In the genomic region with DNA sequence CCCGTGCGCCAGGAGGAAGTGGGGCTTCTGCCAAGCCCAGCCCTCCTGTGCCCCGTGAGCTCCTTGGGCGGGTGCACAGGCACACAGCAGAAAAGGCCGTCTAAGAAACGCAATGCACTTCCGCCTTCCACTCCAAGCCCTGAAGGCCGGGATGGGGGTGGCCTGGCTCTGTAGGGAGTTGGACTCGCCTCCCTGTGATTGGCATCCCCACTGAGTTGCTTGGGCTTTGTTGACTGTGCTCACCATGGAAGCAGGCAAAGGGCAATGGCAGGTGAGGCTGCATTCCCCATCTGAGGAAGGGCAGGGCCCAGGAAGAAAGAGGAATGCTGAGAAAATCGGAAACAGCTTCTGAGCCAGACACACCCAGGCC, we compare ENCODE assay signal across 9 cellular contexts.
DNase-seq lines count a peak whose midpoint lies in the region; ATAC-seq and TF ChIP-seq lines count a peak whose summit lies in the region.
"Had no signal": no experiment of that assay in that cellular context is flagged by ENCODE, and none has a peak within 500 bp of the region (broad histone marks: within the 10 kb centered on the region; RNA-seq: fewer than 3 reads in every experiment).

No MANE protein-coding gene starts in this region.

- H3K4me3 ChIP-seq in MM.1S (ENCODE audit: low read length) (peak overlapping the region; percentile 58), fibroblast of pulmonary artery (replicated peaks; ENCODE audit: low read depth, low read length) (no peak overlapping the region), WERI-Rb-1 (ENCODE audit: low read depth, low read length) (no peak overlapping the region)

- H3K4me1 ChIP-seq in MM.1S (ENCODE audit: low read length) = peaks cover 16% of the 10 kb centered on the region

- H3K27me3 ChIP-seq in MM.1S (replicated peaks; ENCODE audit: insufficient read depth, low read length) (no peaks in the 10 kb centered on the region), WERI-Rb-1 (ENCODE audit: insufficient read depth, low read depth, severe bottlenecking) (no peaks in the 10 kb centered on the region)

- H3K36me3 Mint-ChIP-seq in stimulated activated effector memory CD8-positive, alpha-beta T cell treated with anti-CD3 and anti-CD28 coated beads, Interleukin-12 subunit alpha, Interleukin-12 subunit beta, amount 100 ng/mL, for 72 hours = no peaks in the 10 kb centered on the region

- no peaks in the 10 kb centered on the region for H3K79me2 ChIP-seq in MM.1S (ENCODE audit: low read length)

- POLR2A ChIA-PET in GM10248 (lab: Yijun Ruan, JAX) = no interaction called here

- peak overlapping the region; percentile 80 for H2AFZ ChIP-seq in MM.1S (ENCODE audit: low read length)

- H3K4me3 Mint-ChIP-seq in stimulated activated effector memory CD8-positive, alpha-beta T cell treated with anti-CD3 and anti-CD28 coated beads, Interleukin-12 subunit alpha, Interleukin-12 subunit beta, amount 100 ng/mL, for 72 hours = peak overlapping the region; percentile 50

- no peaks in the 10 kb centered on the region for H3K9me3 Mint-ChIP-seq in stimulated activated effector memory CD8-positive, alpha-beta T cell treated with anti-CD3 and anti-CD28 coated beads, Interleukin-12 subunit alpha, Interleukin-12 subunit beta, amount 100 ng/mL, for 72 hours

- H3K9me2 ChIP-seq in MM.1S (replicated peaks; ENCODE audit: insufficient read depth, low read length) = no peaks in the 10 kb centered on the region

- H3K9me3 ChIP-seq in MM.1S (replicated peaks; ENCODE audit: insufficient read depth, low read length) (no peaks in the 10 kb centered on the region), WERI-Rb-1 (ENCODE audit: severe bottlenecking) (no peaks in the 10 kb centered on the region)

- TF ChIP-seq CTCF in MM.1S (IDR thresholded peaks at IDR 0.05; ENCODE audit: low read length) (no peak), fibroblast of pulmonary artery (IDR thresholded peaks at IDR 0.05; ENCODE audit: low read length, missing control alignments) (no peak), WERI-Rb-1 (IDR thresholded peaks at IDR 0.05; ENCODE audit: low read depth, low read length) (no peak), GM10248 (IDR thresholded peaks at IDR 0.05; ENCODE audit: control extremely low read depth, extremely low read depth, low read depth, missing control alignments) (no peak)

- peak overlapping the region; percentile 89 for H3K4me2 ChIP-seq in MM.1S (ENCODE audit: low read depth, low read length)

- CTCF ChIA-PET in GM10248 (lab: Yijun Ruan, JAX) = no interaction called here

- H4K20me1 ChIP-seq in MM.1S (ENCODE audit: insufficient read depth, low read length) = no peaks in the 10 kb centered on the region

- H3K27ac ChIP-seq in MM.1S (ENCODE audit: low read length) (peak overlapping the region; percentile 65; the same call in 1 of the 2 replicates), WERI-Rb-1 (no peak overlapping the region)

- no peak for ATAC-seq in stimulated activated effector memory CD8-positive, alpha-beta T cell treated with anti-CD3 and anti-CD28 coated beads, Interleukin-12 subunit alpha, Interleukin-12 subunit beta, amount 100 ng/mL, for 72 hours
- no peak for ATAC-seq in HG03457 (IDR thresholded peaks at IDR 0.05; ENCODE audit: unreplicated experiment)
- ATAC-seq in GM19351 (IDR thresholded peaks at IDR 0.05; ENCODE audit: unreplicated experiment) = no peak

- H3K9ac ChIP-seq in MM.1S (ENCODE audit: low read length) = peak overlapping the region; percentile 57

- H3K27ac Mint-ChIP-seq in stimulated activated effector memory CD8-positive, alpha-beta T cell treated with anti-CD3 and anti-CD28 coated beads, Interleukin-12 subunit alpha, Interleukin-12 subunit beta, amount 100 ng/mL, for 72 hours = peak overlapping the region; percentile 67

- DNase-seq in MM.1S (no peak), NCI-H774 (lab: John Stamatoyannopoulos, UW) (peak; percentile 94), fibroblast of pulmonary artery (ENCODE audit: low read depth) (peak; percentile 8), WERI-Rb-1 (no peak), GM10248 (ENCODE audit: extremely low spot score) (no peak)
- DNase-seq in stimulated activated effector memory CD8-positive, alpha-beta T cell treated with anti-CD3 and anti-CD28 coated beads, Interleukin-12 subunit alpha, Interleukin-12 subunit beta, amount 100 ng/mL, for 72 hours (ENCODE audit: low spot score in 2 of 2) = no peak
- DNase-seq: effector memory CD4-positive, alpha-beta T cell had no signal

- no peaks in the 10 kb centered on the region; the same call in 1 of the 2 replicates for H3F3A ChIP-seq in MM.1S (ENCODE audit: insufficient read depth, low read length)

- no peaks in the 10 kb centered on the region for H3K36me3 ChIP-seq in MM.1S (replicated peaks; ENCODE audit: insufficient read depth, low read length)
- no peaks in the 10 kb centered on the region for H3K36me3 ChIP-seq in WERI-Rb-1

- H3K4me1 Mint-ChIP-seq in stimulated activated effector memory CD8-positive, alpha-beta T cell treated with anti-CD3 and anti-CD28 coated beads, Interleukin-12 subunit alpha, Interleukin-12 subunit beta, amount 100 ng/mL, for 72 hours = peaks cover 22% of the 10 kb centered on the region

Comparison
In these comparisons a context has a peak if more than half of its experiments do, and no peak if none do; other contexts are left out.
1. DNase-seq: peak in NCI-H774 (single experiment) and fibroblast of pulmonary artery (single experiment); none in MM.1S (single experiment), stimulated activated effector memory CD8-positive, alpha-beta T cell treated with anti-CD3 and anti-CD28 coated beads, Interleukin-12 subunit alpha, Interleukin-12 subunit beta, amount 100 ng/mL, for 72 hours (0 of 2), WERI-Rb-1 (single experiment) and GM10248 (single experiment).